Comparison of ENCODE assay signal across 1 cellular context in the genomic region with DNA sequence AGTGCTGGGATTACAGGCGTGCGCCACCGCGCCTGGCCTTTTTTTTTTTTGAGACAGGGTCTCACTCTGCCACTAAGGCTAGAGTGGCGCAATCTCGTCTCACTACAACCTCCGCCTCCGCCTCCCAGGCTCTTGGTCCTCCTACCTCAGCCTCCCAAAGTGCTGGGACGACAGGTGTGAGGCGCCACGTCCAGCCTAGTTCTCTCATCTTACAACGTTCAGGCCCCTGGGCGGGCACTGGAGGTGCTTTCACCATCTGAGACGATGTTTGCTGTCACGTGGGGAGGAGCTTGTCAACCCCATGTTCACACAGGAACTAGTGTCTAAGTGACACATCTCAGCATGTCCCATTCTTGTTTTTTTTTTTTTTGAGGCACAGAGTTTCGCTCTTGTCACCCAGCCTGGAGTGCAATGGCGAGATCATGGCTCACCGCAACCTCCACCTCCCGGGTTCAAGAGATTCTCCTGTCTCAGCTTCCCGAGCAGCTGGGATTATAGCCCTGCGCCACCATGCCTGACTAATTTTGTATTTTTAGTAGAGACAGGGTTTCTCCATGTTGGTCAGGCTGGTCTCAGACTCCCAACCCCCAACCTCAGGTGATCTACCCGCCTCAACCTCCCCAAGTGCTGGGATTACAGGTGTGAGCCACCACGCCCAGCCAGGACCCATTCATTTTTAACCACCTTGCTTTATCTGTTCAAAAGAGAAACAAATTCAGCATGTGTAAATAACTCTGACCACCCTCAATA.
TF ChIP-seq lines count a peak whose summit lies in the region.

No MANE protein-coding gene starts in this region.

TF ChIP-seq in HepG2, 621 proteins besides CTCF, POLR2A, EP300 and RAD21 (continued from another document and continues in another):
- TF ChIP-seq, protein P1, sequence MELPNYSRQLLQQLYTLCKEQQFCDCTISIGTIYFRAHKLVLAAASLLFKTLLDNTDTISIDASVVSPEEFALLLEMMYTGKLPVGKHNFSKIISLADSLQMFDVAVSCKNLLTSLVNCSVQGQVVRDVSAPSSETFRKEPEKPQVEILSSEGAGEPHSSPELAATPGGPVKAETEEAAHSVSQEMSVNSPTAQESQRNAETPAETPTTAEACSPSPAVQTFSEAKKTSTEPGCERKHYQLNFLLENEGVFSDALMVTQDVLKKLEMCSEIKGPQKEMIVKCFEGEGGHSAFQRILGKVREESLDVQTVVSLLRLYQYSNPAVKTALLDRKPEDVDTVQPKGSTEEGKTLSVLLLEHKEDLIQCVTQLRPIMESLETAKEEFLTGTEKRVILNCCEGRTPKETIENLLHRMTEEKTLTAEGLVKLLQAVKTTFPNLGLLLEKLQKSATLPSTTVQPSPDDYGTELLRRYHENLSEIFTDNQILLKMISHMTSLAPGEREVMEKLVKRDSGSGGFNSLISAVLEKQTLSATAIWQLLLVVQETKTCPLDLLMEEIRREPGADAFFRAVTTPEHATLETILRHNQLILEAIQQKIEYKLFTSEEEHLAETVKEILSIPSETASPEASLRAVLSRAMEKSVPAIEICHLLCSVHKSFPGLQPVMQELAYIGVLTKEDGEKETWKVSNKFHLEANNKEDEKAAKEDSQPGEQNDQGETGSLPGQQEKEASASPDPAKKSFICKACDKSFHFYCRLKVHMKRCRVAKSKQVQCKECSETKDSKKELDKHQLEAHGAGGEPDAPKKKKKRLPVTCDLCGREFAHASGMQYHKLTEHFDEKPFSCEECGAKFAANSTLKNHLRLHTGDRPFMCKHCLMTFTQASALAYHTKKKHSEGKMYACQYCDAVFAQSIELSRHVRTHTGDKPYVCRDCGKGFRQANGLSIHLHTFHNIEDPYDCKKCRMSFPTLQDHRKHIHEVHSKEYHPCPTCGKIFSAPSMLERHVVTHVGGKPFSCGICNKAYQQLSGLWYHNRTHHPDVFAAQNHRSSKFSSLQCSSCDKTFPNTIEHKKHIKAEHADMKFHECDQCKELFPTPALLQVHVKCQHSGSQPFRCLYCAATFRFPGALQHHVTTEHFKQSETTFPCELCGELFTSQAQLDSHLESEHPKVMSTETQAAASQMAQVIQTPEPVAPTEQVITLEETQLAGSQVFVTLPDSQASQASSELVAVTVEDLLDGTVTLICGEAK (IDR thresholded peaks at IDR 0.05) = no peak
- TF ChIP-seq, protein P1 (CRISPR knock-in tag; IDR thresholded peaks at IDR 0.05) = no peak
- TF ChIP-seq ZNF670 (CRISPR knock-in tag; IDR thresholded peaks at IDR 0.05; ENCODE audit: borderline replicate concordance) (no peak; the same call in 1 of the 2 replicates), ZNF563 (CRISPR knock-in tag; IDR thresholded peaks at IDR 0.05) (no peak), DRAP1 (CRISPR knock-in tag; IDR thresholded peaks at IDR 0.05) (no peak), SOX13 (IDR thresholded peaks at IDR 0.05) (no peak), SOX13 (CRISPR knock-in tag; conservative IDR thresholded peaks at IDR 0.05 in 1 of 2, IDR thresholded peaks at IDR 0.05 in 1 of 2) (peak in 1 of 2 experiments; percentile 48; a peak in 1 of 4 replicates), ZNF260 (CRISPR knock-in tag; IDR thresholded peaks at IDR 0.05; ENCODE audit: borderline replicate concordance, low read depth) (no peak), USF2 (IDR thresholded peaks at IDR 0.05; ENCODE audit: low read depth, low read length) (peak; percentile 83), USF2 (CRISPR knock-in tag; IDR thresholded peaks at IDR 0.05; ENCODE audit: borderline replicate concordance) (peak; percentile 83; the same call in 1 of the 2 replicates), MXD1 (CRISPR knock-in tag; IDR thresholded peaks at IDR 0.05) (no peak), BRD4 (CRISPR knock-in tag; IDR thresholded peaks at IDR 0.05) (no peak), PLRG1 (conservative IDR thresholded peaks at IDR 0.05) (no peak), ARID2 (CRISPR knock-in tag; IDR thresholded peaks at IDR 0.05; ENCODE audit: borderline replicate concordance) (no peak), CHD4 (IDR thresholded peaks at IDR 0.05; ENCODE audit: borderline replicate concordance, low read length) (no peak), ZSCAN12 (CRISPR knock-in tag; IDR thresholded peaks at IDR 0.05) (no peak), MAZ (IDR thresholded peaks at IDR 0.05; ENCODE audit: borderline replicate concordance, low read depth, low read length) (no peak), MAZ (CRISPR knock-in tag; IDR thresholded peaks at IDR 0.05; ENCODE audit: low read depth) (no peak), SMAD1 (CRISPR knock-in tag; IDR thresholded peaks at IDR 0.05; ENCODE audit: borderline replicate concordance, low read depth) (peak; percentile 55; the same call in 1 of the 2 replicates), ZFP90 (CRISPR knock-in tag; IDR thresholded peaks at IDR 0.05; ENCODE audit: borderline replicate concordance) (no peak; the same call in 1 of the 2 replicates), BCL6 (CRISPR knock-in tag; IDR thresholded peaks at IDR 0.05) (no peak), ZNF552 (CRISPR knock-in tag; IDR thresholded peaks at IDR 0.05; ENCODE audit: borderline replicate concordance) (no peak), ZUFSP (CRISPR knock-in tag; IDR thresholded peaks at IDR 0.05; ENCODE audit: borderline replicate concordance) (no peak), ETV6 (CRISPR knock-in tag; conservative IDR thresholded peaks at IDR 0.05) (no peak), MBD4 (IDR thresholded peaks at IDR 0.05; ENCODE audit: borderline replicate concordance, low read length) (no peak), SYNCRIP (IDR thresholded peaks at IDR 0.05; ENCODE audit: insufficient read depth, low read depth, low read length) (no peak)
- TF ChIP-seq, protein P2, sequence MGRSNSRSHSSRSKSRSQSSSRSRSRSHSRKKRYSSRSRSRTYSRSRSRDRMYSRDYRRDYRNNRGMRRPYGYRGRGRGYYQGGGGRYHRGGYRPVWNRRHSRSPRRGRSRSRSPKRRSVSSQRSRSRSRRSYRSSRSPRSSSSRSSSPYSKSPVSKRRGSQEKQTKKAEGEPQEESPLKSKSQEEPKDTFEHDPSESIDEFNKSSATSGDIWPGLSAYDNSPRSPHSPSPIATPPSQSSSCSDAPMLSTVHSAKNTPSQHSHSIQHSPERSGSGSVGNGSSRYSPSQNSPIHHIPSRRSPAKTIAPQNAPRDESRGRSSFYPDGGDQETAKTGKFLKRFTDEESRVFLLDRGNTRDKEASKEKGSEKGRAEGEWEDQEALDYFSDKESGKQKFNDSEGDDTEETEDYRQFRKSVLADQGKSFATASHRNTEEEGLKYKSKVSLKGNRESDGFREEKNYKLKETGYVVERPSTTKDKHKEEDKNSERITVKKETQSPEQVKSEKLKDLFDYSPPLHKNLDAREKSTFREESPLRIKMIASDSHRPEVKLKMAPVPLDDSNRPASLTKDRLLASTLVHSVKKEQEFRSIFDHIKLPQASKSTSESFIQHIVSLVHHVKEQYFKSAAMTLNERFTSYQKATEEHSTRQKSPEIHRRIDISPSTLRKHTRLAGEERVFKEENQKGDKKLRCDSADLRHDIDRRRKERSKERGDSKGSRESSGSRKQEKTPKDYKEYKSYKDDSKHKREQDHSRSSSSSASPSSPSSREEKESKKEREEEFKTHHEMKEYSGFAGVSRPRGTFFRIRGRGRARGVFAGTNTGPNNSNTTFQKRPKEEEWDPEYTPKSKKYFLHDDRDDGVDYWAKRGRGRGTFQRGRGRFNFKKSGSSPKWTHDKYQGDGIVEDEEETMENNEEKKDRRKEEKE (IDR thresholded peaks at IDR 0.05) = no peak
- TF ChIP-seq, protein P3, sequence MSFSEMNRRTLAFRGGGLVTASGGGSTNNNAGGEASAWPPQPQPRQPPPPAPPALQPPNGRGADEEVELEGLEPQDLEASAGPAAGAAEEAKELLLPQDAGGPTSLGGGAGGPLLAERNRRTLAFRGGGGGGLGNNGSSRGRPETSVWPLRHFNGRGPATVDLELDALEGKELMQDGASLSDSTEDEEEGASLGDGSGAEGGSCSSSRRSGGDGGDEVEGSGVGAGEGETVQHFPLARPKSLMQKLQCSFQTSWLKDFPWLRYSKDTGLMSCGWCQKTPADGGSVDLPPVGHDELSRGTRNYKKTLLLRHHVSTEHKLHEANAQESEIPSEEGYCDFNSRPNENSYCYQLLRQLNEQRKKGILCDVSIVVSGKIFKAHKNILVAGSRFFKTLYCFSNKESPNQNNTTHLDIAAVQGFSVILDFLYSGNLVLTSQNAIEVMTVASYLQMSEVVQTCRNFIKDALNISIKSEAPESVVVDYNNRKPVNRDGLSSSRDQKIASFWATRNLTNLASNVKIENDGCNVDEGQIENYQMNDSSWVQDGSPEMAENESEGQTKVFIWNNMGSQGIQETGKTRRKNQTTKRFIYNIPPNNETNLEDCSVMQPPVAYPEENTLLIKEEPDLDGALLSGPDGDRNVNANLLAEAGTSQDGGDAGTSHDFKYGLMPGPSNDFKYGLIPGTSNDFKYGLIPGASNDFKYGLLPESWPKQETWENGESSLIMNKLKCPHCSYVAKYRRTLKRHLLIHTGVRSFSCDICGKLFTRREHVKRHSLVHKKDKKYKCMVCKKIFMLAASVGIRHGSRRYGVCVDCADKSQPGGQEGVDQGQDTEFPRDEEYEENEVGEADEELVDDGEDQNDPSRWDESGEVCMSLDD (CRISPR knock-in tag; IDR thresholded peaks at IDR 0.05; ENCODE audit: borderline replicate concordance) = no peak; the same call in 1 of the 2 replicates
- TF ChIP-seq, protein P4, sequence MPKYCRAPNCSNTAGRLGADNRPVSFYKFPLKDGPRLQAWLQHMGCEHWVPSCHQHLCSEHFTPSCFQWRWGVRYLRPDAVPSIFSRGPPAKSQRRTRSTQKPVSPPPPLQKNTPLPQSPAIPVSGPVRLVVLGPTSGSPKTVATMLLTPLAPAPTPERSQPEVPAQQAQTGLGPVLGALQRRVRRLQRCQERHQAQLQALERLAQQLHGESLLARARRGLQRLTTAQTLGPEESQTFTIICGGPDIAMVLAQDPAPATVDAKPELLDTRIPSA (CRISPR knock-in tag; IDR thresholded peaks at IDR 0.05; ENCODE audit: borderline replicate concordance) = no peak
- TF ChIP-seq, protein P5, sequence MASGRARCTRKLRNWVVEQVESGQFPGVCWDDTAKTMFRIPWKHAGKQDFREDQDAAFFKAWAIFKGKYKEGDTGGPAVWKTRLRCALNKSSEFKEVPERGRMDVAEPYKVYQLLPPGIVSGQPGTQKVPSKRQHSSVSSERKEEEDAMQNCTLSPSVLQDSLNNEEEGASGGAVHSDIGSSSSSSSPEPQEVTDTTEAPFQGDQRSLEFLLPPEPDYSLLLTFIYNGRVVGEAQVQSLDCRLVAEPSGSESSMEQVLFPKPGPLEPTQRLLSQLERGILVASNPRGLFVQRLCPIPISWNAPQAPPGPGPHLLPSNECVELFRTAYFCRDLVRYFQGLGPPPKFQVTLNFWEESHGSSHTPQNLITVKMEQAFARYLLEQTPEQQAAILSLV (CRISPR knock-in tag; IDR thresholded peaks at IDR 0.05; ENCODE audit: borderline replicate concordance) = no peak
